Comparison of ENCODE assay signal across 20 cellular contexts in genomic region chr7:116665447-116665996, GRCh38.
"Had no signal": no experiment of that assay in that cellular context is flagged by ENCODE, and none has a peak within 500 bp of the region (broad histone marks: within the 10 kb centered on the region; RNA-seq: fewer than 3 reads in every experiment).

No MANE protein-coding gene starts in this region.

- H3K27ac Mint-ChIP-seq: activated CD4-positive, alpha-beta T cell treated with anti-CD3 and anti-CD28 coated beads for 36 hours; activated naive CD4-positive, alpha-beta T cell treated with anti-CD3 and anti-CD28 coated beads, Interleukin-2, amount 50 U/mL, for 72 hours; activated T-helper 1 cell treated with anti-CD3 and anti-CD28 coated beads, Interleukin-12 subunit alpha, Interleukin-12 subunit beta, Interleukin-2, Interleukin-4 antibody, amounts not matched to agents 30 ng/mL and 10 ng/mL and 1 ng/mL, durations not matched to agents 14 hours and 24 hours and 36 hours; nephron progenitor cell; progenitor cell of endocrine pancreas had no signal

- H3K9me3 ChIP-seq: gastroesophageal sphincter, tibial artery, uterus had no signal

- H3K4me1 ChIP-seq: gastroesophageal sphincter, tibial artery, uterus had no signal

- H3K36me3 ChIP-seq: cardiac muscle cell, gastroesophageal sphincter, heart left ventricle, left ventricle myocardium inferior, tibial artery, uterus had no signal

- H3K27me3 ChIP-seq: tibial artery, uterus had no signal

- H3K27me3 Mint-ChIP-seq: progenitor cell of endocrine pancreas had no signal

- H3K4me3 Mint-ChIP-seq: activated CD4-positive, alpha-beta T cell treated with anti-CD3 and anti-CD28 coated beads for 36 hours; activated T-helper 1 cell treated with anti-CD3 and anti-CD28 coated beads, Interleukin-12 subunit alpha, Interleukin-12 subunit beta, Interleukin-2, Interleukin-4 antibody, amounts not matched to agents 30 ng/mL and 10 ng/mL and 1 ng/mL, durations not matched to agents 14 hours and 24 hours and 36 hours; nephron progenitor cell had no signal

- H3K27ac ChIP-seq: cardiac muscle cell, epithelial cell of prostate, gastroesophageal sphincter, heart left ventricle, tibial artery, uterus had no signal

- H3K9me3 Mint-ChIP-seq: activated naive CD4-positive, alpha-beta T cell treated with anti-CD3 and anti-CD28 coated beads, Interleukin-2, amount 50 U/mL, for 72 hours; activated T-helper 1 cell treated with anti-CD3 and anti-CD28 coated beads, Interleukin-12 subunit alpha, Interleukin-12 subunit beta, Interleukin-2, Interleukin-4 antibody, amounts not matched to agents 30 ng/mL and 10 ng/mL and 1 ng/mL, durations not matched to agents 14 hours and 24 hours and 36 hours had no signal

- DNase-seq: activated CD4-positive, alpha-beta T cell treated with anti-CD3 and anti-CD28 coated beads for 36 hours; activated CD4-positive, alpha-beta T cell treated with anti-CD3 and anti-CD28 coated beads, Interleukin-2, amount 50 U/mL, for 48 hours; activated gamma-delta T cell treated with Interleukin-2 at 50 U/mL for 16 hours; activated T-cell treated with anti-CD3 and anti-CD28 coated beads for 4 hours; amniotic stem cell; heart left ventricle; left ventricle myocardium inferior; nephron progenitor cell; nucleus accumbens; stimulated activated CD4-positive, alpha-beta T cell treated with anti-CD3 and anti-CD28 coated beads, Interleukin-2, amount 100 ng/mL, for 24 hours; stimulated activated naive CD4-positive, alpha-beta T cell treated with Interleukin-2 at 50 U/mL for 16 hours; T-helper 2 cell; tibial artery; uterus had no signal

- H3K36me3 Mint-ChIP-seq: activated naive CD4-positive, alpha-beta T cell treated with anti-CD3 and anti-CD28 coated beads, Interleukin-2, amount 50 U/mL, for 72 hours had no signal

- H3K4me3 ChIP-seq: cardiac muscle cell, gastroesophageal sphincter, heart left ventricle, left ventricle myocardium inferior, tibial artery, uterus had no signal

- H3K4me1 Mint-ChIP-seq: activated CD4-positive, alpha-beta T cell treated with anti-CD3 and anti-CD28 coated beads for 36 hours had no signal

- ATAC-seq: activated CD4-positive, alpha-beta T cell treated with anti-CD3 and anti-CD28 coated beads for 36 hours; activated naive CD4-positive, alpha-beta T cell treated with anti-CD3 and anti-CD28 coated beads, Interleukin-2, amount 50 U/mL, for 72 hours; gastroesophageal sphincter; heart left ventricle had no signal
